Comparison of ENCODE assay signal across 8 cellular contexts in the genomic region with DNA sequence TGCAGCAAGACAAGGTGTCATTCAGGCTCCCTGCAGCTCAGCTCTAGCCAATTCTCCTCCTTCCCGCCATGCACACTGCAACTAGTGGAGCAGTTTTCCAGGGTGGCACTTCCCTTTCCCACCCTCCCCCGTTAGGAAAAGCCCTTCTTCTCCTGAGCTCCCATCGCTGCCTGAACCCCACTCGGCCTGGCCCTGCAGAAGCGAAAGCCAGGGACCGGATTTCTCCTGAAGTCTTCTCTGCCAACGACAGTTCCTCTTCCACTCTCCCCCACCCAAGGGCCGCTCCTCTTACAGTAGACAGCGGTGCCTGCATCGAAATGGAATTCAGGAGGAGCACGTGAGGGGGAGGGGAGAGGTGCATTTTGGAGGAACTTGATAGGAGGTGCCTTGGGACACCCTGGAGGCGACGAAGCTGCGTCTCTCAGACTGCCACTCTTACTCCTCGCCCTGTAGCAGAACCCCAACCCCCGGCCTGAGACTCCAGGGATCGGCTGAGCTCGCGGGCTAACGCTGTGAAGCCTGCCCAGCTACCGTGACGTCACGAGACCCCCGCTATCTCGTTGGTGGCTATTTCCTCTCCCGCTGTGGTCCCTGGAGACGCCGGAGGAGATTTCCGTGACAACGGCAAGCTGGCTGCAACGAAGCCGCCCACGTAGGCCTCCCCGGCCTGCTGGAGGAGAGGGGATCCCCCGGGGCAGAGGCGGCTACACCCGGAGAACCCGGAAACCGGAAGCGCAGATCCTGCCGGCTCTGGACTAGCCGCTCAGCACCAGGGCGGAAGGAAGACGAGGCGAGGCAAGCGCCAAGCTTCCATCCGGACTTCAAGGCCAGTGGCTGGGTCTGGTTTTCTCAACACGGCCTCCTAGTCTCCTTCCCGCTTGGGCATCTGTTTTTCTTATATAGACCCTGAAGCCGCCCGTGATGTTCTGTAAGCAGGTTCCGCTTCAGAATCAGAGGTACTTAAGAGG.
DNase-seq lines count a peak whose midpoint lies in the region; ATAC-seq, FAIRE-seq and TF ChIP-seq lines count a peak whose summit lies in the region.

No MANE protein-coding gene starts in this region.

- H3K27ac ChIP-seq in keratinocyte (ENCODE audit: control insufficient read depth, insufficient read depth, low read length) = peak overlapping the region; percentile 83

- H3K9ac ChIP-seq in keratinocyte (ENCODE audit: control insufficient read depth, extremely low read depth, insufficient read depth, low read length) = peak overlapping the region; percentile 78

- H3K4me1 ChIP-seq in keratinocyte (ENCODE audit: control insufficient read depth, extremely low read depth, insufficient read depth, low read length) = peaks cover 24% of the 10 kb centered on the region

- peaks cover 14% of the 10 kb centered on the region for H3K79me2 ChIP-seq in keratinocyte (ENCODE audit: control insufficient read depth, insufficient read depth, low read length)

- peak overlapping the region; percentile 49 to 77 (median 65) for H3K4me3 ChIP-seq in keratinocyte (ENCODE audit: control insufficient read depth in 2 of 3, extremely low read depth in 1 of 3, insufficient read depth in 2 of 3, low read depth in 1 of 3, low read length in 3 of 3)

- ATAC-seq in GM19035 (IDR thresholded peaks at IDR 0.05; ENCODE audit: unreplicated experiment) = peak; percentile 94
- ATAC-seq in HG03342 (IDR thresholded peaks at IDR 0.05; ENCODE audit: unreplicated experiment) = peak; percentile 92
- peak; percentile 91 to 94 for ATAC-seq in activated CD4-positive, CD25-positive, alpha-beta regulatory T cell treated with anti-CD3 and anti-CD28 coated beads, Interleukin-2, amount 50 U/mL, for 24 hours

- H3K9me3 ChIP-seq in keratinocyte (ENCODE audit: control insufficient read depth, low read depth, low read length) = no peaks in the 10 kb centered on the region

- dilution Hi-C loops in keratinocyte (cut with MboI; ENCODE audit: extremely low pct_ligation_motif_present, low sequenced_read_pairs) = no loop called here

- H3K36me3 ChIP-seq in keratinocyte (ENCODE audit: control insufficient read depth in 2 of 2, extremely low read depth in 1 of 2, insufficient read depth in 2 of 2, low read length in 2 of 2) = peaks cover 2 to 3% of the 10 kb centered on the region in 2 experiments

- no peaks in the 10 kb centered on the region for H3K27me3 ChIP-seq in keratinocyte (ENCODE audit: control insufficient read depth, extremely low read depth, insufficient read depth, low read length)

- peak overlapping the region; percentile 83 for H2AFZ ChIP-seq in keratinocyte (ENCODE audit: control insufficient read depth, low read length)

- H4K20me1 ChIP-seq in keratinocyte (ENCODE audit: control insufficient read depth, extremely low read depth, insufficient read depth, low read length) = no peaks in the 10 kb centered on the region

- H3K4me2 ChIP-seq in keratinocyte (ENCODE audit: control insufficient read depth, extremely low read depth, insufficient read depth, low read depth, low read length) = peak overlapping the region; percentile 93

- H3K9me1 ChIP-seq in keratinocyte (ENCODE audit: control insufficient read depth, extremely low read depth, insufficient read depth, low read length) = no peaks in the 10 kb centered on the region

- DNase-seq in AG09319 (ENCODE audit: extremely low read depth, low read depth) = peak; percentile 96
- DNase-seq in NCI-H345 treated with DMSO at 0.1 percent for 48 hours (lab: John Stamatoyannopoulos, UW; ENCODE audit: unreplicated experiment) = peak; percentile 86
- DNase-seq in cerebellar cortex (ENCODE audit: low spot score) = peak; percentile 96
- peak; percentile 64 for DNase-seq in keratinocyte (ENCODE audit: low read depth, low spot score)
- peak; percentile 96 to 99 (median 97) for DNase-seq in stimulated activated CD4-positive, alpha-beta T cell treated with anti-CD3 and anti-CD28 coated beads, Interleukin-12 subunit alpha, Interleukin-12 subunit beta, amount 100 ng/mL, for 48 hours (ENCODE audit: low read depth in 2 of 3, low spot score in 1 of 3)

- no peak for TF ChIP-seq CTCF in AG09319 (IDR thresholded peaks at IDR 0.05; ENCODE audit: low read depth, low read length)
- TF ChIP-seq CTCF in keratinocyte (optimal IDR thresholded peaks at IDR 0.05 in 1 of 3, IDR thresholded peaks at IDR 0.05 in 1 of 3, conservative IDR thresholded peaks at IDR 0.05 in 1 of 3; ENCODE audit: extremely low read depth in 1 of 3, insufficient read depth in 2 of 3, low read length in 3 of 3) = no peak

- FAIRE-seq in keratinocyte (lab: Jason Lieb, UNC) = no peak

Comparison
In these comparisons a context has a peak if more than half of its experiments do, and no peak if none do; other contexts are left out.
1. Peak in every context shown above with its lines: DNase-seq, ATAC-seq, H3K4me3 ChIP-seq and H3K27ac ChIP-seq.